ENCODE assay signal across 10 cellular contexts in genomic region chr2:118061135-118061955, GRCh38. TPM values are rescaled to one million over a fixed set of nuclear protein-coding genes. Genes with fewer than 3 reads are reported as not detected.
A peak's percentile ranks its signal among the peaks of the same experiment; 100 is the strongest.
DNase-seq lines count a peak whose midpoint lies in the region; ATAC-seq and TF ChIP-seq lines count a peak whose summit lies in the region.
"Had no signal": no experiment of that assay in that cellular context is flagged by ENCODE, and none has a peak within 500 bp of the region (broad histone marks: within the 10 kb centered on the region; RNA-seq: fewer than 3 reads in every experiment).

No MANE protein-coding gene starts in this region.

- POLR2A ChIA-PET in naive thymus-derived CD4-positive, alpha-beta T cell (lab: Charles Lee), result no interaction called here

- peak; percentile 72 for ATAC-seq in naive thymus-derived CD4-positive, alpha-beta T cell

- H3K4me3 Mint-ChIP-seq in HFFc6, result no peak overlapping the region
- no peak overlapping the region for H3K4me3 Mint-ChIP-seq in naive thymus-derived CD4-positive, alpha-beta T cell
- H3K4me3 Mint-ChIP-seq: CD4-positive, CD25-positive, alpha-beta regulatory T cell; stimulated activated naive CD8-positive, alpha-beta T cell treated with anti-CD3 and anti-CD28 coated beads, Interleukin-15, Interleukin-2, amounts not matched to agents 100 ng/mL and 50 ng/mL, for 24 hours had no signal

- H3K27ac ChIP-seq in naive thymus-derived CD4-positive, alpha-beta T cell (ENCODE audit: low read depth, low read length), result no peak overlapping the region

- no peaks in the 10 kb centered on the region for H3K27me3 ChIP-seq in MG63
- H3K27me3 ChIP-seq in naive thymus-derived CD4-positive, alpha-beta T cell (ENCODE audit: control insufficient read depth in 2 of 2, insufficient read depth in 2 of 2, low read length in 2 of 2), result no peaks in the 10 kb centered on the region

- no peaks in the 10 kb centered on the region for H3K9me3 Mint-ChIP-seq in HFFc6
- no peaks in the 10 kb centered on the region for H3K9me3 Mint-ChIP-seq in naive thymus-derived CD4-positive, alpha-beta T cell
- H3K9me3 Mint-ChIP-seq: stimulated activated naive CD8-positive, alpha-beta T cell treated with anti-CD3 and anti-CD28 coated beads, Interleukin-15, Interleukin-2, amounts not matched to agents 100 ng/mL and 50 ng/mL, for 24 hours had no signal

- H3K27ac Mint-ChIP-seq in HFFc6, result no peak overlapping the region
- H3K27ac Mint-ChIP-seq in naive thymus-derived CD4-positive, alpha-beta T cell, result no peak overlapping the region
- H3K27ac Mint-ChIP-seq: stimulated activated naive CD8-positive, alpha-beta T cell treated with anti-CD3 and anti-CD28 coated beads, Interleukin-15, Interleukin-2, amounts not matched to agents 100 ng/mL and 50 ng/mL, for 24 hours had no signal

- intact Hi-C loops in naive thymus-derived CD4-positive, alpha-beta T cell (cut with micrococcal nuclease), result loop anchor here in 1 of 2 donors (1.0 kb wide), 1 partner anchor 29 kb away; no protein-coding TSS in a partner anchor

- H3K36me3 ChIP-seq in MG63, result no peaks in the 10 kb centered on the region
- H3K36me3 ChIP-seq in naive thymus-derived CD4-positive, alpha-beta T cell (ENCODE audit: control insufficient read depth in 2 of 3, insufficient read depth in 3 of 3, low read length in 3 of 3), result no peaks in the 10 kb centered on the region

- H3K4me3 ChIP-seq in MG63 (no peak overlapping the region), cardiac fibroblast (replicated peaks in 1 of 2; ENCODE audit: low read depth in 2 of 2, low read length in 2 of 2) (no peak overlapping the region)
- H3K4me3 ChIP-seq in naive thymus-derived CD4-positive, alpha-beta T cell (ENCODE audit: low read length), result no peak overlapping the region

- no peaks in the 10 kb centered on the region for H3K9me3 ChIP-seq in MG63
- H3K9me3 ChIP-seq in naive thymus-derived CD4-positive, alpha-beta T cell (ENCODE audit: control insufficient read depth in 2 of 3, low read length in 3 of 3), result no peaks in the 10 kb centered on the region

- DNase-seq in NCI-H2196 (lab: John Stamatoyannopoulos, UW; ENCODE audit: unreplicated experiment), result peak; percentile 14
- DNase-seq in NCI-H2196 treated with DMSO at 0.1 percent for 48 hours (lab: John Stamatoyannopoulos, UW; ENCODE audit: unreplicated experiment), result no peak
- peak; percentile 60 for DNase-seq in HFFc6
- peak; percentile 51 for DNase-seq in MG63
- peak; percentile 80 to 84 for DNase-seq in cardiac fibroblast (ENCODE audit: low read depth in 2 of 2)
- DNase-seq in naive thymus-derived CD4-positive, alpha-beta T cell, result no peak
- no peak for DNase-seq in stimulated activated CD4-positive, alpha-beta T cell treated with anti-CD3 and anti-CD28 coated beads, Interleukin-12 subunit alpha, Interleukin-12 subunit beta, amount 100 ng/mL, for 4 hours
- DNase-seq in activated naive CD4-positive, alpha-beta T cell treated with Interleukin-2 at 50 U/mL for 16 hours, result no peak
- DNase-seq: CD4-positive, CD25-positive, alpha-beta regulatory T cell had no signal

- H3K36me3 Mint-ChIP-seq in HFFc6 (ENCODE audit: low read depth), result no peaks in the 10 kb centered on the region
- no peaks in the 10 kb centered on the region for H3K36me3 Mint-ChIP-seq in naive thymus-derived CD4-positive, alpha-beta T cell
- H3K36me3 Mint-ChIP-seq: CD4-positive, CD25-positive, alpha-beta regulatory T cell had no signal

- CTCF ChIA-PET in naive thymus-derived CD4-positive, alpha-beta T cell (lab: Charles Lee), result interaction anchor here (0.8 to 1.6 kb wide), 2 partner anchors 14 kb away, joined by 4 to 6 read pairs; no protein-coding TSS in a partner anchor

- H3K27me3 Mint-ChIP-seq in HFFc6 (ENCODE audit: insufficient read depth), result peaks cover 19% of the 10 kb centered on the region
- H3K27me3 Mint-ChIP-seq in naive thymus-derived CD4-positive, alpha-beta T cell, result peaks cover 22 to 53% (median 27%) of the 10 kb centered on the region in 5 donors

- H3K4me1 ChIP-seq in naive thymus-derived CD4-positive, alpha-beta T cell (ENCODE audit: control insufficient read depth in 2 of 2, insufficient read depth in 2 of 2, low read length in 2 of 2), result no peaks in the 10 kb centered on the region

- peak; percentile 72 for TF ChIP-seq CTCF in HFFc6 (IDR thresholded peaks at IDR 0.05)
- TF ChIP-seq CTCF in cardiac fibroblast (IDR thresholded peaks at IDR 0.05; ENCODE audit: low read depth, low read length), result peak; percentile 48

- H3K4me1 Mint-ChIP-seq in HFFc6 (ENCODE audit: low read depth), result peaks cover 21% of the 10 kb centered on the region
- H3K4me1 Mint-ChIP-seq in naive thymus-derived CD4-positive, alpha-beta T cell, result peaks cover 0 to 13% (median 4%) of the 10 kb centered on the region in 7 donors

RNA-seq across cellular contexts. Expression of gene INSIG2, which starts 26.9 kb away (rescaled TPM):
- total RNA-seq in HFFc6 (2021; fragmentation: NEBNext Ultra II Directional; extraction: Animal tissue kit (Norgen Biotek cat#: 25700)), result 10 to 100 TPM in 4 of 6 experiments, 1 to 10 TPM in 2; 9.6 to 12.2 (median 10.1) TPM
- 5.7 and 7.7 TPM in 2 replicates for total RNA-seq in MG63 (2014; rRNA removed; shearing (Covaris generic); ENCODE audit: low replicate concordance)
- 10 to 100 TPM in 4 of 5 experiments, 1 to 10 TPM in 1; 8.5 to 31.5 (median 20.3) TPM for total RNA-seq in naive thymus-derived CD4-positive, alpha-beta T cell
- polyA plus RNA-seq in naive thymus-derived CD4-positive, alpha-beta T cell, result 10 to 100 TPM; 23.1 to 25.4 TPM

RNA-seq across cellular contexts. Expression of gene CCDC93, which starts 47.5 kb away (rescaled TPM):
- 10 to 100 TPM; 13.4 to 17.2 (median 14.4) TPM for total RNA-seq in HFFc6 (2021; fragmentation: NEBNext Ultra II Directional; extraction: Animal tissue kit (Norgen Biotek cat#: 25700))
- 12.2 and 13.2 TPM in 2 replicates for total RNA-seq in MG63 (2014; rRNA removed; shearing (Covaris generic); ENCODE audit: low replicate concordance)
- 10 to 100 TPM; 34.8 to 73.9 (median 51.5) TPM for total RNA-seq in naive thymus-derived CD4-positive, alpha-beta T cell
- 1 to 10 TPM; 5.9 to 8.0 TPM for polyA plus RNA-seq in naive thymus-derived CD4-positive, alpha-beta T cell

Comparison
In these comparisons a context has a peak if more than half of its experiments do, and no peak if none do; other contexts are left out.
1. DNase-seq: peak in NCI-H2196 (single experiment), HFFc6 (single experiment), MG63 (single experiment) and cardiac fibroblast (2 of 2); none in NCI-H2196 treated with DMSO at 0.1 percent for 48 hours (single experiment), naive thymus-derived CD4-positive, alpha-beta T cell (0 of 9), stimulated activated CD4-positive, alpha-beta T cell treated with anti-CD3 and anti-CD28 coated beads, Interleukin-12 subunit alpha, Interleukin-12 subunit beta, amount 100 ng/mL, for 4 hours (single experiment) and activated naive CD4-positive, alpha-beta T cell treated with Interleukin-2 at 50 U/mL for 16 hours (single experiment).